8 cellular contexts compared by ENCODE assay signal in the genomic region with DNA sequence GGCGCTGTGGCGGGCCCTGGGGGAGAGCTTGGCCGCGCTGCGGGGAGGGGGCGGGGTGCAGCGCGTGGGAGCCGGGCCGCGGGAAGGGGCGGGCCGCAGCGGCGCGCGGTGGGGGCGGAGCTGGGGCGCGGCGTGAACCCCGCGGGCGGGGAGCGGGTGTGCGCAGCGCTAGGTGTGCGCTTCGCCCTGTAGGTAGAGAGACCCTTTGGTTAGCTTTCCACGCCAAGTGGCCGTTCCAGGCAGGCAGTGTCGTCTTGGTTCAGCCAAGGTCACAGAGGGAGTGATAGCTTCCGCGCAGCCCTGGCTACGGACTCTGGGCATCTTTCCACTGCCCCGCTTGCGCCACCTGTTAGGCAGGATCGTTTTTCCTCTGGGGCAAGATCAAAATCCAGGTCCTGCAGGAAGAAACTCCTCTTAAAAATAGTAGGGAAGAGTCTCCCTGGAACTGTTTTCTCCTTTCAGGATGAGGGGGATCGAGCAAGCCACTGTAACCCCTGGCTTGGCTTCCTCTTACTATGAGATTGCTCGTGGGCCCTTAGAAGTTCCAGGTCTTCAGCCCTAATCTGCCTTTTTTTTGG. TPM values are rescaled to one million over a fixed set of nuclear protein-coding genes. Genes with fewer than 3 reads are reported as not detected.
A peak's percentile ranks its signal among the peaks of the same experiment; 100 is the strongest.
DNase-seq lines count a peak whose midpoint lies in the region; ATAC-seq lines count a peak whose summit lies in the region.

No MANE protein-coding gene starts in this region.

- H3K27me3 Mint-ChIP-seq in activated CD4-positive, alpha-beta T cell treated with anti-CD3 and anti-CD28 coated beads, Interleukin-2, amount 10 ng/mL, durations not matched to agents 24 days and 14 days, result no peaks in the 10 kb centered on the region
- H3K27me3 Mint-ChIP-seq in activated T-helper 17 cell treated with anti-CD3 and anti-CD28 coated beads, Interleukin-2, amount 50 U/mL, for 72 hours, result no peaks in the 10 kb centered on the region

- H3K9me2 ChIP-seq in GM23248 (ENCODE audit: insufficient read depth), result no peaks in the 10 kb centered on the region

- peaks cover 55% of the 10 kb centered on the region for H3K36me3 Mint-ChIP-seq in activated CD4-positive, alpha-beta T cell treated with anti-CD3 and anti-CD28 coated beads, Interleukin-2, amount 10 ng/mL, durations not matched to agents 24 days and 14 days (ENCODE audit: low read depth)
- peaks cover 82% of the 10 kb centered on the region for H3K36me3 Mint-ChIP-seq in activated T-helper 17 cell treated with anti-CD3 and anti-CD28 coated beads, Interleukin-2, amount 50 U/mL, for 72 hours (ENCODE audit: low read depth)

- intact Hi-C loops in activated CD4-positive, alpha-beta T cell treated with anti-CD3 and anti-CD28 coated beads, Interleukin-2, amount 10 ng/mL, durations not matched to agents 24 days and 14 days (cut with micrococcal nuclease), result loop anchor here (1.0 to 5.0 kb wide), 9 partner anchors 13 to 387 kb away; a partner anchor contains a TSS
- intact Hi-C loops in Right ventricle myocardium superior (cut with DNase I), result no loop called here

- H3K27ac Mint-ChIP-seq in activated CD4-positive, alpha-beta T cell treated with anti-CD3 and anti-CD28 coated beads, Interleukin-2, amount 10 ng/mL, durations not matched to agents 24 days and 14 days, result peak overlapping the region; percentile 99
- H3K27ac Mint-ChIP-seq in activated T-helper 17 cell treated with anti-CD3 and anti-CD28 coated beads, Interleukin-2, amount 50 U/mL, for 72 hours, result peak overlapping the region; percentile 99

- peaks cover 27% of the 10 kb centered on the region for H3K4me1 Mint-ChIP-seq in activated CD4-positive, alpha-beta T cell treated with anti-CD3 and anti-CD28 coated beads, Interleukin-2, amount 10 ng/mL, durations not matched to agents 24 days and 14 days
- H3K4me1 Mint-ChIP-seq in activated T-helper 17 cell treated with anti-CD3 and anti-CD28 coated beads, Interleukin-2, amount 50 U/mL, for 72 hours, result peaks cover 6% of the 10 kb centered on the region

- H3K4me3 ChIP-seq in GM23248, result peak overlapping the region; percentile 86
- peak overlapping the region; percentile 97 for H3K4me3 ChIP-seq in rectal smooth muscle tissue (ENCODE audit: low read length)

- H3K36me3 ChIP-seq in GM23248 (ENCODE audit: low read depth) (peaks cover 21% of the 10 kb centered on the region), KOPT-K1 (ENCODE audit: insufficient read depth, low read length) (peaks cover 65% of the 10 kb centered on the region), rectal smooth muscle tissue (ENCODE audit: control insufficient read depth, insufficient read depth, low read length) (peaks cover 34% of the 10 kb centered on the region)

- H2AFZ ChIP-seq in GM23248, result peak overlapping the region; percentile 83

- DNase-seq in activated CD4-positive, alpha-beta T cell treated with anti-CD3 and anti-CD28 coated beads, Interleukin-2, amount 10 ng/mL, durations not matched to agents 24 days and 14 days, result no peak
- no peak for DNase-seq in activated CD4-positive, alpha-beta T cell treated with anti-CD3 and anti-CD28 coated beads for 4 hours
- DNase-seq in GM23248, result peak; percentile 70
- DNase-seq in Right ventricle myocardium superior, result peak; percentile 70
- DNase-seq in iPS-NIHi11 (ENCODE audit: low spot score), result no peak

- no peaks in the 10 kb centered on the region for H3K9me3 Mint-ChIP-seq in activated CD4-positive, alpha-beta T cell treated with anti-CD3 and anti-CD28 coated beads, Interleukin-2, amount 10 ng/mL, durations not matched to agents 24 days and 14 days
- H3K9me3 Mint-ChIP-seq in activated T-helper 17 cell treated with anti-CD3 and anti-CD28 coated beads, Interleukin-2, amount 50 U/mL, for 72 hours, result no peaks in the 10 kb centered on the region

- H3K27ac ChIP-seq in GM23248 (peak overlapping the region; percentile 82), KOPT-K1 (ENCODE audit: low read depth, low read length, poor library complexity, severe bottlenecking) (peak overlapping the region; percentile 87), rectal smooth muscle tissue (ENCODE audit: low read depth, low read length) (peak overlapping the region; percentile 86)

- no peaks in the 10 kb centered on the region for H4K20me1 ChIP-seq in GM23248 (ENCODE audit: insufficient read depth)

- peaks cover 6% of the 10 kb centered on the region for H3F3A ChIP-seq in GM23248 (ENCODE audit: insufficient read depth)

- H3K4me2 ChIP-seq in GM23248 (ENCODE audit: unreplicated experiment), result peak overlapping the region; percentile 91

- H3K27me3 ChIP-seq in GM23248 (replicated peaks; ENCODE audit: insufficient read depth) (no peaks in the 10 kb centered on the region), rectal smooth muscle tissue (ENCODE audit: control insufficient read depth, insufficient read depth, low read length) (no peaks in the 10 kb centered on the region)

- H3K9ac ChIP-seq in GM23248, result peak overlapping the region; percentile 88
- peak overlapping the region; percentile 66 for H3K9ac ChIP-seq in rectal smooth muscle tissue (ENCODE audit: low read length)

- peak overlapping the region; percentile 100 for H3K4me3 Mint-ChIP-seq in activated CD4-positive, alpha-beta T cell treated with anti-CD3 and anti-CD28 coated beads, Interleukin-2, amount 10 ng/mL, durations not matched to agents 24 days and 14 days
- peak overlapping the region; percentile 100 for H3K4me3 Mint-ChIP-seq in activated T-helper 17 cell treated with anti-CD3 and anti-CD28 coated beads, Interleukin-2, amount 50 U/mL, for 72 hours

- peak; percentile 83 for ATAC-seq in activated T-helper 17 cell treated with anti-CD3 and anti-CD28 coated beads, Interleukin-2, amount 50 U/mL, for 72 hours (replicated peaks)
- peak; percentile 91 for ATAC-seq in Right ventricle myocardium superior (ENCODE audit: poor library complexity)

- in situ Hi-C loops in GM23248 (cut with MboI), result no loop called here

- H3K4me1 ChIP-seq in GM23248 (ENCODE audit: insufficient read depth) (peaks cover 5% of the 10 kb centered on the region), rectal smooth muscle tissue (ENCODE audit: control insufficient read depth, insufficient read depth, low read length) (peaks cover 10% of the 10 kb centered on the region)

- peaks cover 64% of the 10 kb centered on the region for H3K79me2 ChIP-seq in GM23248 (ENCODE audit: insufficient read depth)

- H3K9me3 ChIP-seq in GM23248 (ENCODE audit: low read depth), result no peaks in the 10 kb centered on the region
- H3K9me3 ChIP-seq in KOPT-K1 (ENCODE audit: insufficient read depth, low read length, poor library complexity, severe bottlenecking), result no peaks in the 10 kb centered on the region

- 2% methylated on average over 12 to 40 of the region's 40 CpGs for WGBS in GM23248 (ENCODE audit: low coverage in 1 of 2, low lambda C conversion rate in 2 of 2, missing lambda C conversion rate in 2 of 2), 2 experiments

RNA-seq across cellular contexts. Expression of a gene that starts 0.4 kb away (rescaled TPM):
- 291 and 298 TPM in 2 replicates for total RNA-seq in activated CD4-positive, alpha-beta T cell treated with anti-CD3 and anti-CD28 coated beads, Interleukin-2, amount 10 ng/mL, durations not matched to agents 24 days and 14 days
- total RNA-seq in GM23248 (2014; rRNA removed; shearing (Covaris generic)), result 24.9 and 31.6 TPM in 2 replicates
- polyA plus RNA-seq in GM23248 (2016; fragmentation: Nextera tagmentation; extraction: Ambion mirVana), result 330 and 346 TPM in 2 replicates
- total RNA-seq in activated T-helper 17 cell treated with anti-CD3 and anti-CD28 coated beads, Interleukin-2, amount 50 U/mL, for 72 hours, result 100 to 1,000 TPM; 158 to 245 TPM
- total RNA-seq in Right ventricle myocardium superior, result 256 TPM

RNA-seq across cellular contexts. Expression of a gene that starts 0.8 kb away (rescaled TPM):
- total RNA-seq in activated CD4-positive, alpha-beta T cell treated with anti-CD3 and anti-CD28 coated beads, Interleukin-2, amount 10 ng/mL, durations not matched to agents 24 days and 14 days, result 64.9 and 75.9 TPM in 2 replicates
- total RNA-seq in GM23248 (2014; rRNA removed; shearing (Covaris generic)), result 21.2 and 22.8 TPM in 2 replicates
- polyA plus RNA-seq in GM23248 (2016; fragmentation: Nextera tagmentation; extraction: Ambion mirVana), result 21.6 and 25.3 TPM in 2 replicates
- 10 to 100 TPM; 47.6 to 66.3 TPM for total RNA-seq in activated T-helper 17 cell treated with anti-CD3 and anti-CD28 coated beads, Interleukin-2, amount 50 U/mL, for 72 hours
- total RNA-seq in Right ventricle myocardium superior, result 20.1 TPM

RNA-seq across cellular contexts. Expression of a gene that starts 9.1 kb away (rescaled TPM):
- 0.45 and 1.5 TPM in 2 replicates for total RNA-seq in activated CD4-positive, alpha-beta T cell treated with anti-CD3 and anti-CD28 coated beads, Interleukin-2, amount 10 ng/mL, durations not matched to agents 24 days and 14 days
- 15.3 and 21.9 TPM in 2 replicates for total RNA-seq in GM23248 (2014; rRNA removed; shearing (Covaris generic))
- polyA plus RNA-seq in GM23248 (2016; fragmentation: Nextera tagmentation; extraction: Ambion mirVana), result 35.1 and 35.3 TPM in 2 replicates
- under 1 TPM in 1 of 2 donors, not detected in 1; 0.37 TPM for total RNA-seq in activated T-helper 17 cell treated with anti-CD3 and anti-CD28 coated beads, Interleukin-2, amount 50 U/mL, for 72 hours
- total RNA-seq in Right ventricle myocardium superior, result not detected

RNA-seq across cellular contexts. Expression of a gene that starts 23.5 kb away (rescaled TPM):
- total RNA-seq in activated CD4-positive, alpha-beta T cell treated with anti-CD3 and anti-CD28 coated beads, Interleukin-2, amount 10 ng/mL, durations not matched to agents 24 days and 14 days, result 0.28 and 0.30 TPM in 2 replicates
- not detected in 2 replicates for total RNA-seq in GM23248 (2014; rRNA removed; shearing (Covaris generic))
- polyA plus RNA-seq in GM23248 (2016; fragmentation: Nextera tagmentation; extraction: Ambion mirVana), result 1.1 and 1.7 TPM in 2 replicates
- total RNA-seq in activated T-helper 17 cell treated with anti-CD3 and anti-CD28 coated beads, Interleukin-2, amount 50 U/mL, for 72 hours, result 1 to 10 TPM in 1 of 2 donors, not detected in 1; 2.1 TPM
- total RNA-seq in Right ventricle myocardium superior, result not detected

RNA-seq across cellular contexts. Expression of a gene that starts 41.2 kb away (rescaled TPM):
- total RNA-seq in activated CD4-positive, alpha-beta T cell treated with anti-CD3 and anti-CD28 coated beads, Interleukin-2, amount 10 ng/mL, durations not matched to agents 24 days and 14 days, result 99.1 and 104 TPM in 2 replicates
- total RNA-seq in GM23248 (2014; rRNA removed; shearing (Covaris generic)), result 27.7 and 38.3 TPM in 2 replicates
- 43.4 and 48.6 TPM in 2 replicates for polyA plus RNA-seq in GM23248 (2016; fragmentation: Nextera tagmentation; extraction: Ambion mirVana)
- 10 to 100 TPM; 44.7 to 51.3 TPM for total RNA-seq in activated T-helper 17 cell treated with anti-CD3 and anti-CD28 coated beads, Interleukin-2, amount 50 U/mL, for 72 hours
- 24.5 TPM for total RNA-seq in Right ventricle myocardium superior

Comparison
In these comparisons a context has a peak if more than half of its experiments do, and no peak if none do; other contexts are left out.
1. DNase-seq: peak in GM23248 (single experiment) and Right ventricle myocardium superior (single experiment); none in activated CD4-positive, alpha-beta T cell treated with anti-CD3 and anti-CD28 coated beads, Interleukin-2, amount 10 ng/mL, durations not matched to agents 24 days and 14 days (single experiment), activated CD4-positive, alpha-beta T cell treated with anti-CD3 and anti-CD28 coated beads for 4 hours (0 of 2) and iPS-NIHi11 (single experiment).
2. Peak in every context shown above with its lines, with median percentiles within 50 percentile points of each other: H3K27ac ChIP-seq.